23 cellular contexts compared by ENCODE assay signal in the genomic region with DNA sequence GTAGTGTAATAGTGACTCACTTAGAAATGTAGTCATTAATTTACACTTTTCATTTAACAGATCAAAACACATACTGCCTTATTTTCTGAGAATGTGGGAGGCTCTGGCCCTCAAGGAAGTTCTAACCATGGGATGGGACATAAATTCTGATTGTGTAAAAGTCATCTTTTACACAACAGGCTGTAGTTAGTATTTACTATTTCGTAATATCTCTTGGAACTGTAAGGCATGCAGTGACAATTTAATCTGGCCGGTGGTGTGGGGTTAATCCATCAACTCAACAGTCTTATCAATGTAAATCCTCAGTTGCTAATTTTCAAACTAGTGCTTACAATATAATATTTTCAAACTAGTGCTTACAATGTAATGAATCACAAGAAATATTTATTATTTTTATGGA.
"Had no signal": no experiment of that assay in that cellular context is flagged by ENCODE, and none has a peak within 500 bp of the region (broad histone marks: within the 10 kb centered on the region; RNA-seq: fewer than 3 reads in every experiment).

No MANE protein-coding gene starts in this region.

- H3K27me3 Mint-ChIP-seq: activated B cell treated with CpG ODN at 0.5 μM for 24 hours; activated CD4-positive, alpha-beta memory T cell treated with anti-CD3 and anti-CD28 coated beads for 36 hours; brain; dendritic cell treated with granulocyte-macrophage colony-stimulating factor and Interleukin-4, amounts not matched to agents 40 ng/mL and 50 ng/mL, for 4 days; stimulated activated naive B cell treated with anti-CD40 and anti-IgM and Interleukin-4, amounts not matched to agents 10 μg/mL and 1 μg/mL and 100 μg/mL, for 72 hours had no signal

- H3K27ac Mint-ChIP-seq: activated B cell treated with CpG ODN at 0.5 μM for 24 hours; activated CD4-positive, alpha-beta memory T cell treated with anti-CD3 and anti-CD28 coated beads for 36 hours; activated naive CD4-positive, alpha-beta T cell treated with anti-CD3 and anti-CD28 coated beads for 36 hours; activated T-cell treated with anti-CD3 and anti-CD28 coated beads, Interleukin-2, amount 50 U/mL, for 72 hours; brain; dendritic cell treated with granulocyte-macrophage colony-stimulating factor and Interleukin-4, amounts not matched to agents 40 ng/mL and 50 ng/mL, for 4 days; naive thymus-derived CD4-positive, alpha-beta T cell; stimulated activated naive B cell treated with anti-CD40 and anti-IgM and Interleukin-4, amounts not matched to agents 10 μg/mL and 1 μg/mL and 100 μg/mL, for 72 hours had no signal

- H3K36me3 ChIP-seq: vagina had no signal

- H3K4me1 Mint-ChIP-seq: activated B cell treated with CpG ODN at 0.5 μM for 24 hours; brain; neural crest cell; stimulated activated naive B cell treated with anti-CD40 and anti-IgM and Interleukin-4, amounts not matched to agents 10 μg/mL and 1 μg/mL and 100 μg/mL, for 72 hours had no signal

- DNase-seq: activated B cell treated with CpG ODN at 0.5 μM for 24 hours; activated CD4-positive, alpha-beta memory T cell treated with anti-CD3 and anti-CD28 coated beads for 36 hours; activated CD4-positive, alpha-beta T cell treated with anti-CD3 and anti-CD28 coated beads for 48 hours; activated effector memory CD4-positive, alpha-beta T cell treated with Interleukin-2 at 50 U/mL for 16 hours; activated naive CD4-positive, alpha-beta T cell treated with anti-CD3 and anti-CD28 coated beads for 36 hours; activated T-cell treated with anti-CD3 and anti-CD28 coated beads, Interleukin-2, amount 50 U/mL, for 72 hours; anterior cingulate cortex; caudate nucleus; effector CD4-positive, alpha-beta T cell; foreskin keratinocyte; kidney; naive thymus-derived CD4-positive, alpha-beta T cell; posterior cingulate gyrus; stimulated activated CD4-positive, alpha-beta T cell treated with anti-CD3 and anti-CD28 coated beads, Interleukin-2, amount 100 ng/mL, for 48 hours; stimulated activated CD8-positive, alpha-beta memory T cell treated with anti-CD3 and anti-CD28 coated beads, Interleukin-4, amount 100 ng/mL, for 48 hours; stimulated activated naive B cell treated with anti-CD40 and anti-IgM and Interleukin-4, amounts not matched to agents 10 μg/mL and 1 μg/mL and 100 μg/mL, for 72 hours; T-helper 9 cell; trophoblast cell had no signal

- H3K9me3 ChIP-seq: vagina had no signal

- H3K4me3 ChIP-seq: lung, vagina had no signal

- H3K4me3 Mint-ChIP-seq: activated B cell treated with CpG ODN at 0.5 μM for 24 hours; activated CD4-positive, alpha-beta memory T cell treated with anti-CD3 and anti-CD28 coated beads for 36 hours; activated naive CD4-positive, alpha-beta T cell treated with anti-CD3 and anti-CD28 coated beads for 36 hours; activated T-cell treated with anti-CD3 and anti-CD28 coated beads, Interleukin-2, amount 50 U/mL, for 72 hours; brain; dendritic cell treated with granulocyte-macrophage colony-stimulating factor and Interleukin-4, amounts not matched to agents 40 ng/mL and 50 ng/mL, for 4 days; naive thymus-derived CD4-positive, alpha-beta T cell; neural crest cell; stimulated activated naive B cell treated with anti-CD40 and anti-IgM and Interleukin-4, amounts not matched to agents 10 μg/mL and 1 μg/mL and 100 μg/mL, for 72 hours had no signal

- H3K27ac ChIP-seq: foreskin keratinocyte, vagina had no signal

- H3K36me3 Mint-ChIP-seq: activated CD4-positive, alpha-beta memory T cell treated with anti-CD3 and anti-CD28 coated beads for 36 hours; brain; naive thymus-derived CD4-positive, alpha-beta T cell; stimulated activated naive B cell treated with anti-CD40 and anti-IgM and Interleukin-4, amounts not matched to agents 10 μg/mL and 1 μg/mL and 100 μg/mL, for 72 hours had no signal

- H3K4me1 ChIP-seq: foreskin keratinocyte, vagina had no signal

- H3K27me3 ChIP-seq: foreskin keratinocyte, vagina had no signal

- H3K9me3 Mint-ChIP-seq: activated B cell treated with CpG ODN at 0.5 μM for 24 hours; activated T-cell treated with anti-CD3 and anti-CD28 coated beads, Interleukin-2, amount 50 U/mL, for 72 hours; dendritic cell treated with granulocyte-macrophage colony-stimulating factor and Interleukin-4, amounts not matched to agents 40 ng/mL and 50 ng/mL, for 4 days; neural crest cell had no signal

- ATAC-seq: activated T-cell treated with anti-CD3 and anti-CD28 coated beads, Interleukin-2, amount 50 U/mL, for 72 hours; foreskin keratinocyte; naive thymus-derived CD4-positive, alpha-beta T cell; stimulated activated naive B cell treated with anti-CD40 and anti-IgM and Interleukin-4, amounts not matched to agents 10 μg/mL and 1 μg/mL and 100 μg/mL, for 72 hours had no signal
